27 cellular contexts compared by ENCODE assay signal in the genomic region with DNA sequence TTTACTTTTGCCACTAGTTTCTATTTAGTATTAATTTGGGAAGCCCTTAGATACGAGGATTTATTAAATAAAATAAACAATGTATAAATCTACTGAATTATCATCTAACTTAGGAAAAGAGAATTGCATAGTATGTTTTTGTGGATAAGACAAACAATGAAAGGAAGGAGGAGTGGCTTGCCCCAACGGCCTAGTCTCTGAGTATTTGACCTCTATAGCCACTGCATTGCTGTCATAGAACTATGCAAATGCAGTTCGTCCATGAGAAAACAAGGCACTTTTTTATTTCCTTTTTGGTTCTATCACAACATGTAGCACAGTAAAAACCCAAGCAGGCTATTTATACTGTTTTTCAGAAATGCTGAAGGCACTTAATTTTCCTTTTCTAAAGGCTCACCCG.
"Had no signal": no experiment of that assay in that cellular context is flagged by ENCODE, and none has a peak within 500 bp of the region (broad histone marks: within the 10 kb centered on the region; RNA-seq: fewer than 3 reads in every experiment).

No MANE protein-coding gene starts in this region.

- H3K27me3 ChIP-seq: cardiac muscle cell, SJCRH30 had no signal

- H3K4me3 ChIP-seq: cardiac muscle cell, SJCRH30, SK-N-MC had no signal

- H3K27ac ChIP-seq: cardiac muscle cell, SJCRH30, SK-N-MC, WERI-Rb-1 had no signal

- DNase-seq: activated CD4-positive, alpha-beta memory T cell treated with anti-CD3 and anti-CD28 coated beads, Interleukin-2, amount 10 ng/mL, durations not matched to agents 7 days and 5 days; activated CD4-positive, alpha-beta T cell treated with anti-CD3 and anti-CD28 coated beads for 1 hour; activated CD4-positive, alpha-beta T cell treated with anti-CD3 and anti-CD28 coated beads for 48 hours; activated CD4-positive, CD25-positive, alpha-beta regulatory T cell; activated CD8-positive, alpha-beta memory T cell treated with anti-CD3 and anti-CD28 coated beads for 24 hours; activated CD8-positive, alpha-beta memory T cell treated with anti-CD3 and anti-CD28 coated beads, Interleukin-2, amount 10 ng/mL, durations not matched to agents 7 days and 5 days; activated CD8-positive, alpha-beta memory T cell treated with anti-CD3 and anti-CD28 coated beads, Interleukin-2, amount 50 U/mL, for 48 hours; activated effector memory CD4-positive, alpha-beta T cell treated with anti-CD3 and anti-CD28 coated beads, Interleukin-2, amount 50 U/mL, for 16 hours; activated naive CD4-positive, alpha-beta T cell; activated naive CD4-positive, alpha-beta T cell treated with anti-CD3 and anti-CD28 coated beads, Interleukin-2, amount 50 U/mL, for 16 hours; activated naive CD8-positive, alpha-beta T cell treated with anti-CD3 and anti-CD28 coated beads for 36 hours; activated T-cell treated with anti-CD3 and anti-CD28 coated beads, Interleukin-2, amount 50 U/mL, for 48 hours; amniotic stem cell; aorta; Karpas-422; KBM-7; NCI-H1105; NCI-H187 treated with DMSO at 0.1 percent for 48 hours; NCI-H345; NCI-H524 treated with DMSO at 0.1 percent for 48 hours; NCI-H748 treated with DMSO at 0.1 percent for 48 hours; SHP77; SJCRH30; T1000; WERI-Rb-1 had no signal

- H3K36me3 ChIP-seq: cardiac muscle cell, SJCRH30, WERI-Rb-1 had no signal

- H3K9me3 ChIP-seq: SJCRH30 had no signal
